Comparison of ENCODE assay signal across 20 cellular contexts in genomic region chr17:21174186-21174585, GRCh38. TPM values are rescaled to one million over a fixed set of nuclear protein-coding genes. Genes with fewer than 3 reads are reported as not detected.
A peak's percentile ranks its signal among the peaks of the same experiment; 100 is the strongest.
DNase-seq lines count a peak whose midpoint lies in the region; ATAC-seq and TF ChIP-seq lines count a peak whose summit lies in the region.
"Had no signal": no experiment of that assay in that cellular context is flagged by ENCODE, and none has a peak within 500 bp of the region (broad histone marks: within the 10 kb centered on the region; RNA-seq: fewer than 3 reads in every experiment).

No MANE protein-coding gene starts in this region.

- H3K36me3 Mint-ChIP-seq in mesothelial cell of epicardium (peaks cover 22% of the 10 kb centered on the region), type B pancreatic cell (peaks cover 11% of the 10 kb centered on the region)

- no peaks in the 10 kb centered on the region for H3K27me3 ChIP-seq in SK-N-SH (ENCODE audit: insufficient read depth)
- H3K27me3 ChIP-seq: esophagus muscularis mucosa had no signal

- H3K9me2 ChIP-seq in SK-N-SH = no peaks in the 10 kb centered on the region

- no peak for TF ChIP-seq CTCF in SK-N-SH (IDR thresholded peaks at IDR 0.05)
- no peak for TF ChIP-seq CTCF in fibroblast of villous mesenchyme (IDR thresholded peaks at IDR 0.05; ENCODE audit: insufficient read depth, low read depth, low read length)
- no peak for TF ChIP-seq CTCF in mesothelial cell of epicardium (IDR thresholded peaks at IDR 0.05; ENCODE audit: unreplicated experiment)
- no peak for TF ChIP-seq CTCF in type B pancreatic cell (conservative IDR thresholded peaks at IDR 0.05)
- TF ChIP-seq CTCF in GM20000 (IDR thresholded peaks at IDR 0.05; ENCODE audit: extremely low read depth, missing control alignments) = no peak

- peak overlapping the region; percentile 60 for H3K27ac Mint-ChIP-seq in mesothelial cell of epicardium
- no peak overlapping the region for H3K27ac Mint-ChIP-seq in type B pancreatic cell
- H3K27ac Mint-ChIP-seq: activated CD4-positive, alpha-beta T cell treated with anti-CD3 and anti-CD28 coated beads, Interleukin-2, amount 10 ng/mL, durations not matched to agents 24 days and 14 days had no signal

- H3K4me3 Mint-ChIP-seq in mesothelial cell of epicardium (no peak overlapping the region), type B pancreatic cell (no peak overlapping the region)
- H3K4me3 Mint-ChIP-seq: activated CD4-positive, alpha-beta T cell treated with anti-CD3 and anti-CD28 coated beads, Interleukin-2, amount 10 ng/mL, durations not matched to agents 24 days and 14 days; central memory CD8-positive, alpha-beta T cell had no signal

- CTCF ChIA-PET in SK-N-SH (lab: Yijun Ruan, JAX) = interaction anchor here (1.4 kb wide), 1 partner anchor 45 kb away, joined by 4 read pairs; no protein-coding TSS in a partner anchor

- H3K9me3 Mint-ChIP-seq in mesothelial cell of epicardium = no peaks in the 10 kb centered on the region
- H3K9me3 Mint-ChIP-seq in type B pancreatic cell = no peaks in the 10 kb centered on the region
- H3K9me3 Mint-ChIP-seq: activated CD4-positive, alpha-beta T cell treated with anti-CD3 and anti-CD28 coated beads, Interleukin-2, amount 10 ng/mL, durations not matched to agents 24 days and 14 days; central memory CD8-positive, alpha-beta T cell had no signal

- H3K36me3 ChIP-seq in SK-N-SH (replicated peaks in 1 of 2; ENCODE audit: control insufficient read depth in 1 of 2, insufficient read depth in 2 of 2, low read length in 1 of 2) = no peaks in the 10 kb centered on the region

- H3F3A ChIP-seq in SK-N-SH (replicated peaks; ENCODE audit: insufficient read depth) = no peaks in the 10 kb centered on the region

- H3K4me1 ChIP-seq in SK-N-SH (ENCODE audit: control insufficient read depth in 1 of 2, insufficient read depth in 2 of 2, low read depth in 1 of 2, low read length in 1 of 2) = no peaks in the 10 kb centered on the region

- H3K27me3 Mint-ChIP-seq in mesothelial cell of epicardium (ENCODE audit: low read depth) (no peaks in the 10 kb centered on the region), type B pancreatic cell (no peaks in the 10 kb centered on the region)
- H3K27me3 Mint-ChIP-seq: activated CD4-positive, alpha-beta T cell treated with anti-CD3 and anti-CD28 coated beads, Interleukin-2, amount 10 ng/mL, durations not matched to agents 24 days and 14 days; central memory CD8-positive, alpha-beta T cell had no signal

- H3K9ac ChIP-seq in SK-N-SH = no peak overlapping the region

- ATAC-seq in SK-N-SH treated with all-trans-retinoic acid at 6 μM for 48 hours = no peak
- ATAC-seq in GM21737 (IDR thresholded peaks at IDR 0.05; ENCODE audit: unreplicated experiment) = no peak
- ATAC-seq: GM12878, left colon had no signal

- DNase-seq in SK-N-SH = no peak
- DNase-seq in fibroblast of villous mesenchyme (ENCODE audit: low read depth) = peak; percentile 47
- DNase-seq in mesothelial cell of epicardium (ENCODE audit: low spot score in 2 of 2, unreplicated experiment in 2 of 2) = no peak
- peak; percentile 25 for DNase-seq in type B pancreatic cell (ENCODE audit: extremely low spot score, unreplicated experiment)
- no peak for DNase-seq in superior temporal gyrus (ENCODE audit: extremely low spot score)
- DNase-seq in GM20000 (ENCODE audit: low spot score) = no peak
- DNase-seq: activated CD4-positive, alpha-beta T cell treated with anti-CD3 and anti-CD28 coated beads, Interleukin-2, amount 10 ng/mL, durations not matched to agents 24 days and 14 days; activated CD8-positive, alpha-beta memory T cell treated with anti-CD3 and anti-CD28 coated beads, Interleukin-2, amount 50 U/mL, for 4 hours; activated gamma-delta T cell treated with Interleukin-2 at 50 U/mL for 16 hours; effector CD8-positive, alpha-beta T cell; KG1; left colon; NCI-H226; NCI-H774 had no signal

- no peaks in the 10 kb centered on the region for H4K20me1 ChIP-seq in SK-N-SH (ENCODE audit: insufficient read depth)

- H3K9me3 ChIP-seq in SK-N-SH = no peaks in the 10 kb centered on the region
- H3K9me3 ChIP-seq: esophagus muscularis mucosa had no signal

- H3K4me2 ChIP-seq in SK-N-SH = 0 out of 2 replicates have a peak overlapping the region, but pooled peaks have one; percentile 2

- 88% methylated on average over 8 of the region's 8 CpGs for WGBS in SK-N-SH (ENCODE audit: low lambda C conversion rate)

- H3K4me3 ChIP-seq in SK-N-SH (ENCODE audit: low read depth in 2 of 2, low read length in 1 of 2) (no peak overlapping the region), fibroblast of villous mesenchyme (ENCODE audit: low read depth, low read length) (no peak overlapping the region)
- H3K4me3 ChIP-seq: esophagus muscularis mucosa, GM12878 had no signal

- no peak for TF ChIP-seq EP300 in SK-N-SH (IDR thresholded peaks at IDR 0.05; ENCODE audit: borderline replicate concordance in 1 of 2, low read depth in 1 of 2, low read length in 1 of 2)

- no peak overlapping the region for H2AFZ ChIP-seq in SK-N-SH (ENCODE audit: low read depth)

- no peaks in the 10 kb centered on the region for H3K79me2 ChIP-seq in SK-N-SH (ENCODE audit: insufficient read depth)

- H3K27ac ChIP-seq in SK-N-SH (ENCODE audit: low read depth in 2 of 2, low read length in 1 of 2) = peak overlapping the region; percentile 48 to 51; a peak in 2 of 4 replicates
- H3K27ac ChIP-seq: 22Rv1, esophagus muscularis mucosa had no signal

- no peak for TF ChIP-seq RAD21 in SK-N-SH (IDR thresholded peaks at IDR 0.05; ENCODE audit: low read length)

- H3K4me1 Mint-ChIP-seq in mesothelial cell of epicardium (peaks cover 4% of the 10 kb centered on the region), type B pancreatic cell (ENCODE audit: unreplicated experiment) (no peaks in the 10 kb centered on the region)

- POLR2A ChIA-PET in SK-N-SH (lab: Yijun Ruan, JAX) = no interaction called here

TF ChIP-seq in SK-N-SH, 30 proteins besides CTCF, POLR2A, EP300 and RAD21 (continues in another document):
- TF ChIP-seq RXRA (IDR thresholded peaks at IDR 0.05; ENCODE audit: borderline replicate concordance, low read depth) (no peak), TEAD4 (IDR thresholded peaks at IDR 0.05; ENCODE audit: borderline replicate concordance, insufficient read depth) (no peak), FOSL2 (IDR thresholded peaks at IDR 0.05; ENCODE audit: borderline replicate concordance, low read depth) (no peak), ELF1 (IDR thresholded peaks at IDR 0.05) (no peak), SMC3 (IDR thresholded peaks at IDR 0.05; ENCODE audit: low read depth, low read length) (no peak), TCF12 (IDR thresholded peaks at IDR 0.05) (no peak)

TF ChIP-seq in SK-N-SH treated with all-trans-retinoic acid at 6 μM for 48 hours, 23 proteins besides CTCF, POLR2A, EP300 and RAD21:
- TF ChIP-seq, protein P1, sequence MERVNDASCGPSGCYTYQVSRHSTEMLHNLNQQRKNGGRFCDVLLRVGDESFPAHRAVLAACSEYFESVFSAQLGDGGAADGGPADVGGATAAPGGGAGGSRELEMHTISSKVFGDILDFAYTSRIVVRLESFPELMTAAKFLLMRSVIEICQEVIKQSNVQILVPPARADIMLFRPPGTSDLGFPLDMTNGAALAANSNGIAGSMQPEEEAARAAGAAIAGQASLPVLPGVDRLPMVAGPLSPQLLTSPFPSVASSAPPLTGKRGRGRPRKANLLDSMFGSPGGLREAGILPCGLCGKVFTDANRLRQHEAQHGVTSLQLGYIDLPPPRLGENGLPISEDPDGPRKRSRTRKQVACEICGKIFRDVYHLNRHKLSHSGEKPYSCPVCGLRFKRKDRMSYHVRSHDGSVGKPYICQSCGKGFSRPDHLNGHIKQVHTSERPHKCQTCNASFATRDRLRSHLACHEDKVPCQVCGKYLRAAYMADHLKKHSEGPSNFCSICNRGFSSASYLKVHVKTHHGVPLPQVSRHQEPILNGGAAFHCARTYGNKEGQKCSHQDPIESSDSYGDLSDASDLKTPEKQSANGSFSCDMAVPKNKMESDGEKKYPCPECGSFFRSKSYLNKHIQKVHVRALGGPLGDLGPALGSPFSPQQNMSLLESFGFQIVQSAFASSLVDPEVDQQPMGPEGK (CRISPR knock-in tag; IDR thresholded peaks at IDR 0.05; ENCODE audit: borderline replicate concordance) = no peak
- TF ChIP-seq ZFP30 (CRISPR knock-in tag; IDR thresholded peaks at IDR 0.05) (no peak), ESRRG (CRISPR knock-in tag; IDR thresholded peaks at IDR 0.05) (no peak)
TF ChIP-seq in SK-N-SH treated with all-trans-retinoic acid at 6 μM for 48 hours: peak in this region for 0.

RNA-seq across cellular contexts. Expression of gene TMEM11, which starts 39.8 kb away (rescaled TPM):
- polyA plus RNA-seq in SK-N-SH (2012; rRNA removed) = 43.8 and 52.3 TPM in 2 replicates
- polyA plus RNA-seq in SK-N-SH (2012; cell fraction: cytosol; rRNA removed) = 32.1 and 35.3 TPM in 2 replicates
- 26.9 and 31.2 TPM in 2 replicates for polyA plus RNA-seq in SK-N-SH (2012; cell fraction: nucleus; rRNA removed)
- total RNA-seq in fibroblast of villous mesenchyme (19.6 and 21.6 TPM in 2 replicates), mesothelial cell of epicardium (19.4 to 21.9 TPM (median 20.6 TPM) in 3 replicates), type B pancreatic cell (ENCODE audit: low replicate concordance) (28.4 and 33.4 TPM in 2 replicates)

RNA-seq across cellular contexts. Expression of gene DHRS7B, which starts 47.4 kb away (rescaled TPM):
- polyA plus RNA-seq in SK-N-SH (2012; rRNA removed) = 17.8 and 24.2 TPM in 2 replicates
- 9.8 and 11.1 TPM in 2 replicates for polyA plus RNA-seq in SK-N-SH (2012; cell fraction: cytosol; rRNA removed)
- 15.4 and 17.0 TPM in 2 replicates for polyA plus RNA-seq in SK-N-SH (2012; cell fraction: nucleus; rRNA removed)
- total RNA-seq in fibroblast of villous mesenchyme (12.2 and 15.1 TPM in 2 replicates), mesothelial cell of epicardium (18.9 to 22.4 TPM (median 19.8 TPM) in 3 replicates), type B pancreatic cell (ENCODE audit: low replicate concordance) (17.5 and 24.5 TPM in 2 replicates)

Comparison
In these comparisons a context has a peak if more than half of its experiments do, and no peak if none do; other contexts are left out.
1. DNase-seq: peak in fibroblast of villous mesenchyme (single experiment) and type B pancreatic cell (single experiment); none in SK-N-SH (single experiment), mesothelial cell of epicardium (0 of 2), superior temporal gyrus (single experiment) and GM20000 (single experiment).